8 cellular contexts compared by ENCODE assay signal in the genomic region with DNA sequence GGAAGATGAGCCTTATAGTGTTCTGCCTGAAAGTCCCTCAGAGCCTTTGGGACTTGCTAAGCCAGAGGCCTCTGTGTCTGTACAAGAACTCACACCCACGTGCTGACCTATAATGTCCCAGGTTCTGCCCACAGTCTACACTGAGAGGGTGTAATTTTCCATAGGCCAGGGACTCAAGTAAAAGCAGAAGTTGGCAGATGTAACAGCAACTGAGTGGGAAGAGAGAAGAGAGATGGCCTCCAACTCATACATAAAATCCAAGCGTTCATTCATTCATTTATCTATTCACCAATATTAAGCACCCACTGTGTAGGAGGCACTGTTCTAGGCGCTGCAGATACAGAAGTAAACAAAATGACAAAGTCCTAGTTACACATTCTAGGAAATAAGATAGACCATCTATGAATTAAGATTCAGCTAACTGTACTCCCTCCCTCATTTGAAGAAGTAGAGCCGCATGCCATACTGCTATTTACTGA.
DNase-seq lines count a peak whose midpoint lies in the region; ATAC-seq lines count a peak whose summit lies in the region.

No MANE protein-coding gene starts in this region.

- DNase-seq in SKM-1 treated with dmso at 0.1 percent for 144 hours (lab: John Stamatoyannopoulos, UW; ENCODE audit: unreplicated experiment) = peak; percentile 28
- peak; percentile 56 for DNase-seq in skeletal muscle cell (ENCODE audit: low read depth)
- no peak for DNase-seq in DMS 273 treated with DMSO at 0.1 percent for 48 hours (lab: John Stamatoyannopoulos, UW)
- DNase-seq in activated gamma-delta T cell (lab: John Stamatoyannopoulos, UW) = no peak
- DNase-seq in NCI-H128 (lab: John Stamatoyannopoulos, UW; ENCODE audit: unreplicated experiment) = no peak

- no peak overlapping the region for H3K4me3 ChIP-seq in skeletal muscle cell (ENCODE audit: low read depth, low read length)

- ATAC-seq in GM18909 (IDR thresholded peaks at IDR 0.05; ENCODE audit: poor library complexity, unreplicated experiment) (peak; percentile 24), HG02943 (IDR thresholded peaks at IDR 0.05; ENCODE audit: low read depth, unreplicated experiment) (peak; percentile 5), GM19397 (IDR thresholded peaks at IDR 0.05; ENCODE audit: unreplicated experiment) (no peak)

Comparison
In these comparisons a context has a peak if more than half of its experiments do, and no peak if none do; other contexts are left out.
1. DNase-seq: peak in SKM-1 treated with dmso at 0.1 percent for 144 hours (single experiment) and skeletal muscle cell (single experiment); none in DMS 273 treated with DMSO at 0.1 percent for 48 hours (single experiment), activated gamma-delta T cell (single experiment) and NCI-H128 (single experiment).